8 cellular contexts compared by ENCODE assay signal in the genomic region with DNA sequence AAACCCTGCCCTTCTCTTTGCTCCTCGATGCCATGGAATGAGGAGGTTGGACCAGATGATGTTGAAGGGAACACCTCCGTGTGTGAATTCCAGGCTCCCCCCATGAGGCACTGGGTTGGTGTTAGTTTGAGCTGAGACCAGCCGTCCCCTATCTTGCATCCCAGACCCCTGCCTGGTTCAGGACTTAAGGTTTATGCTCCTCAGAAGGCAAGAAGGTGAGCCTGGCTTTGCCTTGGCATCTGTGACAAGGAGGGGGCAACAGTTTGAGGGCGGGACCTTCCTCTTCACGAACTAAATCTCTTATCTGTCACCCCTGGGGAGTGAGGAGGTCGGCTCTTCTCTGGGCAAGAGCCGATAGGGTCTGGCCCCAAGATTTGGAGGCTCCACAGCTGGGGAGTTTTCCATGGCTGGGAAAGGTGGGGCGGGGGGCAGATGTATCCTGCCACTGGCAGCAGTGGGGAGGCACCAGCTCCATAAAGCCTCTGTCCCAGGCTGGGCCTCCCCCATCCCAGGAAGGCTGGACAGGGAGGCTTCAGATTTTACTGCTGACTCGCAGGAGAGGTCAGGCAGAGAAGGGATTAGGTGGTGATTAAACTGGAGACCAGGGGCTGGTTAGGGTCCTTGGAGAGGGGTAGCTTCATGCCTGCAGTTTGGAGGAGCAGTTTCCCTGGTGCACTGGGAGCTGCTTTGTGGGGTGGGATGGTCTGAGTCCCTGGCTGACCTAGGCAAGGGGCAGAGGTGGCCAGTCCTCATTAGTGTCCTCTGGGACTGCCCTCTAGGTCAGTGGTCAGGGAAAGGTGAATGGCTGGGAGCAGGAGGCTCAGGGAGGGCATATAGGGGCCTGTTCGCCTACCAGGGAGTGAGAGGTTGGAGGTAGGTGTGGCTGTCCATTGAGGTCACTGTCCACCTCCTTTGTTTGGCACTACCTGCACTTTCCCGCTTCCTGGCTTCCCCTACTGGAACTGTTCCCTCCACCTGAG. TPM values are rescaled to one million over a fixed set of nuclear protein-coding genes. Genes with fewer than 3 reads are reported as not detected.
DNase-seq lines count a peak whose midpoint lies in the region; ATAC-seq and TF ChIP-seq lines count a peak whose summit lies in the region.

No MANE protein-coding gene starts in this region.

- peak overlapping the region; percentile 90 for H2AFZ ChIP-seq in hepatocyte

- H3K4me1 Mint-ChIP-seq in activated T-helper 1 cell treated with anti-CD3 and anti-CD28 coated beads, Interleukin-12 subunit alpha, Interleukin-12 subunit beta, Interleukin-2, Interleukin-4 antibody, amounts not matched to agents 30 ng/mL and 10 ng/mL and 1 ng/mL, durations not matched to agents 14 hours and 24 hours and 36 hours (ENCODE audit: low read depth), result peaks cover 46% of the 10 kb centered on the region

- H3K27ac ChIP-seq in hepatocyte (no peak overlapping the region), spleen (peak overlapping the region in 1 of 8 donors; percentile 28)

- H3K27ac Mint-ChIP-seq in activated T-helper 1 cell treated with anti-CD3 and anti-CD28 coated beads, Interleukin-12 subunit alpha, Interleukin-12 subunit beta, Interleukin-2, Interleukin-4 antibody, amounts not matched to agents 30 ng/mL and 10 ng/mL and 1 ng/mL, durations not matched to agents 14 hours and 24 hours and 36 hours, result peak overlapping the region; percentile 58

- peaks cover 13% of the 10 kb centered on the region for H3K36me3 Mint-ChIP-seq in activated T-helper 1 cell treated with anti-CD3 and anti-CD28 coated beads, Interleukin-12 subunit alpha, Interleukin-12 subunit beta, Interleukin-2, Interleukin-4 antibody, amounts not matched to agents 30 ng/mL and 10 ng/mL and 1 ng/mL, durations not matched to agents 14 hours and 24 hours and 36 hours (ENCODE audit: low read depth)

- peak overlapping the region; percentile 99 for H3K4me2 ChIP-seq in hepatocyte

- WGBS in hepatocyte (ENCODE audit: low lambda C conversion rate, missing lambda C conversion rate), result 31% methylated on average over 11 of the region's 11 CpGs
- 28 to 38% (median 33%) methylated on average over 10 to 11 of the region's 11 CpGs for WGBS in spleen, 5 donors

- intact Hi-C loops in activated T-helper 1 cell treated with anti-CD3 and anti-CD28 coated beads, Interleukin-12 subunit alpha, Interleukin-12 subunit beta, Interleukin-2, Interleukin-4 antibody, amounts not matched to agents 30 ng/mL and 10 ng/mL and 1 ng/mL, durations not matched to agents 14 hours and 24 hours and 36 hours (cut with micrococcal nuclease), result loop anchor here (1.0 kb wide), 1 partner anchor 28 kb away; no protein-coding TSS in a partner anchor
- intact Hi-C loops in spleen (cut with DNase I; ENCODE audit: low total_unique reads), result no loop called here

- peak overlapping the region; percentile 53 for H3K4me3 ChIP-seq in HAP-1
- H3K4me3 ChIP-seq in hepatocyte, result peak overlapping the region; percentile 96
- H3K4me3 ChIP-seq in spleen, result peak overlapping the region in 6 of 8 donors; percentile 40 to 71 (median 45)

- TF ChIP-seq CTCF in hepatocyte (IDR thresholded peaks at IDR 0.05; ENCODE audit: poor library complexity) (no peak), spleen (IDR thresholded peaks at IDR 0.05 in 8 of 11, conservative IDR thresholded peaks at IDR 0.05 in 3 of 11) (no peak)

- ATAC-seq in HG03520 (IDR thresholded peaks at IDR 0.05; ENCODE audit: unreplicated experiment) (no peak), HG03108 (IDR thresholded peaks at IDR 0.05; ENCODE audit: unreplicated experiment) (no peak)

- no peak for DNase-seq in HAP-1 (ENCODE audit: low spot score in 2 of 2)
- DNase-seq in activated T-helper 1 cell treated with anti-CD3 and anti-CD28 coated beads, Interleukin-12 subunit alpha, Interleukin-12 subunit beta, Interleukin-2, Interleukin-4 antibody, amounts not matched to agents 30 ng/mL and 10 ng/mL and 1 ng/mL, durations not matched to agents 14 hours and 24 hours and 36 hours (ENCODE audit: low spot score), result no peak
- no peak for DNase-seq in hepatocyte (ENCODE audit: low spot score)
- no peak for DNase-seq in spleen
- no peak for DNase-seq in T1000 (lab: John Stamatoyannopoulos, UW)
- no peak for DNase-seq in NCI-H1092 treated with DMSO at 0.1 percent for 48 hours (lab: John Stamatoyannopoulos, UW)

- H3K79me2 ChIP-seq in hepatocyte, result peaks cover 9% of the 10 kb centered on the region

- peak overlapping the region; percentile 86 for H3K4me3 Mint-ChIP-seq in activated T-helper 1 cell treated with anti-CD3 and anti-CD28 coated beads, Interleukin-12 subunit alpha, Interleukin-12 subunit beta, Interleukin-2, Interleukin-4 antibody, amounts not matched to agents 30 ng/mL and 10 ng/mL and 1 ng/mL, durations not matched to agents 14 hours and 24 hours and 36 hours

- H3K36me3 ChIP-seq in HAP-1 (replicated peaks), result no peaks in the 10 kb centered on the region
- no peaks in the 10 kb centered on the region for H3K36me3 ChIP-seq in hepatocyte (replicated peaks; ENCODE audit: insufficient read depth, low read depth)
- no peaks in the 10 kb centered on the region for H3K36me3 ChIP-seq in spleen

- no peaks in the 10 kb centered on the region for H4K20me1 ChIP-seq in hepatocyte (ENCODE audit: insufficient read depth, poor library complexity, severe bottlenecking)

- H3K27me3 ChIP-seq in HAP-1 (ENCODE audit: low read depth) (no peaks in the 10 kb centered on the region), hepatocyte (no peaks in the 10 kb centered on the region), spleen (replicated peaks in 1 of 7) (peaks cover 0 to 56% (median 32%) of the 10 kb centered on the region in 7 donors)

- in situ Hi-C loops in HAP-1 (cut with MboI; ENCODE audit: low sequenced_read_pairs), result loop anchor here (25.0 kb wide), 1 partner anchor 286 kb away; no protein-coding TSS in a partner anchor

- no peak for TF ChIP-seq POLR2A in spleen (IDR thresholded peaks at IDR 0.05)

- no peaks in the 10 kb centered on the region for H3K9me3 Mint-ChIP-seq in activated T-helper 1 cell treated with anti-CD3 and anti-CD28 coated beads, Interleukin-12 subunit alpha, Interleukin-12 subunit beta, Interleukin-2, Interleukin-4 antibody, amounts not matched to agents 30 ng/mL and 10 ng/mL and 1 ng/mL, durations not matched to agents 14 hours and 24 hours and 36 hours

- H3K4me1 ChIP-seq in HAP-1 (0 out of 2 replicates have a peak, but pooled peaks cover 2% of the 10 kb centered on the region), hepatocyte (ENCODE audit: insufficient read depth) (peaks cover 5% of the 10 kb centered on the region), spleen (peaks cover 0 to 40% (median 22%) of the 10 kb centered on the region in 6 donors)

- no peaks in the 10 kb centered on the region for H3K27me3 Mint-ChIP-seq in activated T-helper 1 cell treated with anti-CD3 and anti-CD28 coated beads, Interleukin-12 subunit alpha, Interleukin-12 subunit beta, Interleukin-2, Interleukin-4 antibody, amounts not matched to agents 30 ng/mL and 10 ng/mL and 1 ng/mL, durations not matched to agents 14 hours and 24 hours and 36 hours (ENCODE audit: insufficient read depth)

- H3K9me2 ChIP-seq in hepatocyte (replicated peaks; ENCODE audit: insufficient read depth), result no peaks in the 10 kb centered on the region

- H3K9me3 ChIP-seq in HAP-1 (no peaks in the 10 kb centered on the region), hepatocyte (ENCODE audit: low read depth) (no peaks in the 10 kb centered on the region), spleen (no peaks in the 10 kb centered on the region)

RNA-seq across cellular contexts. Expression of a gene that starts 1.1 kb away (rescaled TPM):
- total RNA-seq in activated T-helper 1 cell treated with anti-CD3 and anti-CD28 coated beads, Interleukin-12 subunit alpha, Interleukin-12 subunit beta, Interleukin-2, Interleukin-4 antibody, amounts not matched to agents 30 ng/mL and 10 ng/mL and 1 ng/mL, durations not matched to agents 14 hours and 24 hours and 36 hours, result 25.6 and 27.0 TPM in 2 replicates
- total RNA-seq in hepatocyte (3.9 and 9.9 TPM in 2 replicates), spleen (1 to 10 TPM in 6 of 7 donors, under 1 TPM in 1; 0.52 to 6.1 (median 2.4) TPM)
- polyA plus RNA-seq in hepatocyte (9.0 and 10.9 TPM in 2 replicates), spleen (1 to 10 TPM in 1 of 3 donors, under 1 TPM in 2; 0.54 to 1.5 (median 0.96) TPM)

RNA-seq across cellular contexts. Expression of a gene that starts 10.7 kb away (rescaled TPM):
- total RNA-seq in activated T-helper 1 cell treated with anti-CD3 and anti-CD28 coated beads, Interleukin-12 subunit alpha, Interleukin-12 subunit beta, Interleukin-2, Interleukin-4 antibody, amounts not matched to agents 30 ng/mL and 10 ng/mL and 1 ng/mL, durations not matched to agents 14 hours and 24 hours and 36 hours, result 10.3 and 13.2 TPM in 2 replicates
- total RNA-seq in hepatocyte (12.6 and 18.1 TPM in 2 replicates), spleen (10 to 100 TPM; 10.2 to 19.5 (median 15.9) TPM)
- polyA plus RNA-seq in hepatocyte (7.2 and 10.4 TPM in 2 replicates), spleen (10 to 100 TPM in 1 of 3 donors, 1 to 10 TPM in 2; 6.5 to 11.0 (median 8.3) TPM)

RNA-seq across cellular contexts. Expression of a gene that starts 27.6 kb away (rescaled TPM):
- total RNA-seq in activated T-helper 1 cell treated with anti-CD3 and anti-CD28 coated beads, Interleukin-12 subunit alpha, Interleukin-12 subunit beta, Interleukin-2, Interleukin-4 antibody, amounts not matched to agents 30 ng/mL and 10 ng/mL and 1 ng/mL, durations not matched to agents 14 hours and 24 hours and 36 hours, result 72.0 and 72.9 TPM in 2 replicates
- total RNA-seq in hepatocyte, result 10.3 and 16.3 TPM in 2 replicates
- polyA plus RNA-seq in hepatocyte, result 22.3 and 24.3 TPM in 2 replicates
- 10 to 100 TPM in 6 of 7 donors, 1 to 10 TPM in 1; 9.9 to 36.8 (median 15.4) TPM for total RNA-seq in spleen
- polyA plus RNA-seq in spleen, result 10 to 100 TPM; 16.9 to 30.4 (median 26.4) TPM

RNA-seq across cellular contexts. Expression of a gene that starts 41.1 kb away (rescaled TPM):
- total RNA-seq in activated T-helper 1 cell treated with anti-CD3 and anti-CD28 coated beads, Interleukin-12 subunit alpha, Interleukin-12 subunit beta, Interleukin-2, Interleukin-4 antibody, amounts not matched to agents 30 ng/mL and 10 ng/mL and 1 ng/mL, durations not matched to agents 14 hours and 24 hours and 36 hours, result 2.4 and 3.0 TPM in 2 replicates
- total RNA-seq in hepatocyte (4.1 and 5.3 TPM in 2 replicates), spleen (1 to 10 TPM; 2.1 to 8.1 (median 3.5) TPM)
- polyA plus RNA-seq in hepatocyte (5.4 TPM in 2 replicates), spleen (1 to 10 TPM; 2.5 to 4.6 (median 3.9) TPM)

RNA-seq across cellular contexts. Expression of a gene that starts 41.3 kb away (rescaled TPM):
- total RNA-seq in activated T-helper 1 cell treated with anti-CD3 and anti-CD28 coated beads, Interleukin-12 subunit alpha, Interleukin-12 subunit beta, Interleukin-2, Interleukin-4 antibody, amounts not matched to agents 30 ng/mL and 10 ng/mL and 1 ng/mL, durations not matched to agents 14 hours and 24 hours and 36 hours, result 308 and 310 TPM in 2 replicates
- total RNA-seq in hepatocyte, result 45.8 and 48.6 TPM in 2 replicates
- polyA plus RNA-seq in hepatocyte, result 82.5 and 84.6 TPM in 2 replicates
- total RNA-seq in spleen, result 100 to 1,000 TPM; 154 to 223 (median 182) TPM
- polyA plus RNA-seq in spleen, result 10 to 100 TPM; 14.9 to 22.8 (median 16.1) TPM

Comparison
In these comparisons a context has a peak if more than half of its experiments do, and no peak if none do; other contexts are left out.
1. H3K4me3 ChIP-seq: peak in every context shown above with its lines; median percentile 96 in hepatocyte; 53 in HAP-1; 45 in spleen.